ENCODE assay signal across 22 cellular contexts in the genomic region with DNA sequence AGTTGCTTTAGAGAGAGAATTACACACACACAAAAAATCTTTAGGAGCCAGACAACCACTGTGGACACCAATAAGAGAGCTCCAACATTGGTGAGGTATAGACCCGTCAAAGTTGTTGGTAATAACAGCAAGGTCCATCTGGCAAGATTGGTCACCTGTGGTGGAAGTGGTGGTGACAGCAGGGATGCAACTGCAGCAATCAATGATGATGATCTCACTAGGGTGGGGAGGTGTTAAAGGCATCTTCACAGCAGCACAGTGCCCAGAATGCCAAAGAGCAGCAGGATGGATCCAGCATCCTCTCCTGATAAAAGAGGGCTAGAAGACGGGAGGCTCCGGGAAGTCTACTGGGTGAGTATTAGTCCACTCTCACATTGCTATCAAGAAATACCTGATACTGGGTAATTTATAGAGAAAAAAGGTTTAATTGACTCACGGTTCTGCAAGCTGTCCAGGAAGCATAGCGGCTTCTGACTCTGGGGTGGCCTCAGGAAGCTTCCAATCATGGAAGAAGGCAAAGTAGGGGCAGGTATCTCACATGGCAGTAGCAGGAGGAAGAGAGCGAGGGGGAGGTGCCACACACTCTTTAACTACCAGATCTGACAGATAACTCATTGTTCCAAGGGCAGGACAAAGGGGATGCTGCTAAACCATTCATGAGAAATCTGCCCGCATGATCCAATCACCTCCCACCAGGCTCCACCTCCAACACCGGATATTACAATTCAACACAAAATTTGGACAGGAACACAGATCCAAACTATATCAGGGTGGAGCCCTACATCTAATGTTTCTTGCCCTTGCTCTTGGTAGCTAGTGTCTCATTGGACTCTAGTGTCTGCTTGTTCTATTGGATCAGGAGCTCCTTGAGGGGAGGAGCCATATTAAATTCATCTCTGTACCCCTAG. TPM values are rescaled to one million over a fixed set of nuclear protein-coding genes. Genes with fewer than 3 reads are reported as not detected.
A peak's percentile ranks its signal among the peaks of the same experiment; 100 is the strongest.
DNase-seq lines count a peak whose midpoint lies in the region; TF ChIP-seq lines count a peak whose summit lies in the region.
"Had no signal": no experiment of that assay in that cellular context is flagged by ENCODE, and none has a peak within 500 bp of the region (broad histone marks: within the 10 kb centered on the region; RNA-seq: fewer than 3 reads in every experiment).

No MANE protein-coding gene starts in this region.

- BruUV-seq in MCF 10A (replicated peaks; lab: Mats Ljungman, UMichigan): no TSS peak

- no peak overlapping the region for H4K5ac ChIP-seq in mesendoderm (ENCODE audit: low read length)

- H3K4me1 ChIP-seq in breast epithelium (no peaks in the 10 kb centered on the region), duodenal mucosa (ENCODE audit: control insufficient read depth in 1 of 2, insufficient read depth in 2 of 2, low read length in 2 of 2) (peaks cover 13 to 27% of the 10 kb centered on the region in 2 donors), mesendoderm (ENCODE audit: control insufficient read depth, low read depth, low read length) (no peaks in the 10 kb centered on the region), right atrium auricular region (no peaks in the 10 kb centered on the region)
- H3K4me1 ChIP-seq: psoas muscle, testis had no signal

- H3K36me3 Mint-ChIP-seq in MCF 10A (ENCODE audit: insufficient read depth, unreplicated experiment) (no peaks in the 10 kb centered on the region), mesothelial cell of epicardium (no peaks in the 10 kb centered on the region)
- H3K36me3 Mint-ChIP-seq: activated naive CD8-positive, alpha-beta T cell treated with anti-CD3 and anti-CD28 coated beads for 36 hours; natural killer cell treated with Interleukin-12 subunit alpha and Interleukin-12 subunit beta and Interleukin-15 and Interleukin-18, amount 100 ng/mL, for 72 hours had no signal

- H3K27me3 ChIP-seq in breast epithelium: no peaks in the 10 kb centered on the region
- H3K27me3 ChIP-seq in duodenal mucosa (ENCODE audit: control insufficient read depth in 1 of 2, insufficient read depth in 2 of 2, low read length in 2 of 2): no peaks in the 10 kb centered on the region
- no peaks in the 10 kb centered on the region for H3K27me3 ChIP-seq in mesendoderm (ENCODE audit: insufficient read depth, low read length, poor library complexity)
- H3K27me3 ChIP-seq in right atrium auricular region: no peaks in the 10 kb centered on the region
- H3K27me3 ChIP-seq: brain microvascular endothelial cell, MG63, testis had no signal

- no peaks in the 10 kb centered on the region for H3K79me1 ChIP-seq in mesendoderm (ENCODE audit: low read length)

- H3K27me3 Mint-ChIP-seq in MCF 10A (ENCODE audit: insufficient read depth, unreplicated experiment) (no peaks in the 10 kb centered on the region), mesothelial cell of epicardium (ENCODE audit: low read depth) (peaks cover 15% of the 10 kb centered on the region)
- H3K27me3 Mint-ChIP-seq: activated naive CD8-positive, alpha-beta T cell treated with anti-CD3 and anti-CD28 coated beads for 36 hours had no signal

- no peaks in the 10 kb centered on the region for H3K36me3 ChIP-seq in breast epithelium
- H3K36me3 ChIP-seq in duodenal mucosa (ENCODE audit: control insufficient read depth in 1 of 2, insufficient read depth in 2 of 2, low read length in 2 of 2): no peaks in the 10 kb centered on the region
- no peaks in the 10 kb centered on the region for H3K36me3 ChIP-seq in mesendoderm (ENCODE audit: control insufficient read depth, insufficient read depth, low read length)
- no peaks in the 10 kb centered on the region for H3K36me3 ChIP-seq in right atrium auricular region
- H3K36me3 ChIP-seq: brain microvascular endothelial cell, MG63, WERI-Rb-1 had no signal

- H3K4me1 Mint-ChIP-seq in MCF 10A (ENCODE audit: insufficient read depth, unreplicated experiment): peaks cover 53% of the 10 kb centered on the region
- H3K4me1 Mint-ChIP-seq in mesothelial cell of epicardium: no peaks in the 10 kb centered on the region

- H3K4me2 ChIP-seq in mesendoderm (ENCODE audit: low read length): no peak overlapping the region

- peak overlapping the region; percentile 66 for H3K4me3 Mint-ChIP-seq in MCF 10A (ENCODE audit: unreplicated experiment)
- no peak overlapping the region for H3K4me3 Mint-ChIP-seq in mesothelial cell of epicardium
- H3K4me3 Mint-ChIP-seq: activated CD4-positive, alpha-beta memory T cell treated with anti-CD3 and anti-CD28 coated beads, Interleukin-2, amount 10 ng/mL, durations not matched to agents 7 days and 5 days; activated naive CD8-positive, alpha-beta T cell treated with anti-CD3 and anti-CD28 coated beads for 36 hours; natural killer cell treated with Interleukin-12 subunit alpha and Interleukin-12 subunit beta and Interleukin-15 and Interleukin-18, amount 100 ng/mL, for 72 hours; T-helper 1 cell treated with Interleukin-12 subunit alpha and Interleukin-12 subunit beta and Interleukin-4 antibody, amounts not matched to agents 30 μg/mL and 1 μg/mL, for 36 hours had no signal

- no peak overlapping the region for H3K23ac ChIP-seq in mesendoderm (ENCODE audit: low read length)

- H3K27ac Mint-ChIP-seq in MCF 10A (ENCODE audit: low read depth, unreplicated experiment) (peak overlapping the region; percentile 97), mesothelial cell of epicardium (no peak overlapping the region)
- H3K27ac Mint-ChIP-seq: activated CD4-positive, alpha-beta memory T cell treated with anti-CD3 and anti-CD28 coated beads, Interleukin-2, amount 10 ng/mL, durations not matched to agents 7 days and 5 days; activated naive CD8-positive, alpha-beta T cell treated with anti-CD3 and anti-CD28 coated beads for 36 hours; natural killer cell treated with Interleukin-12 subunit alpha and Interleukin-12 subunit beta and Interleukin-15 and Interleukin-18, amount 100 ng/mL, for 72 hours; T-helper 1 cell treated with Interleukin-12 subunit alpha and Interleukin-12 subunit beta and Interleukin-4 antibody, amounts not matched to agents 30 μg/mL and 1 μg/mL, for 36 hours had no signal

- no peak overlapping the region for H4K8ac ChIP-seq in mesendoderm (ENCODE audit: low read depth, low read length)

- TF ChIP-seq CTCF in MCF 10A (IDR thresholded peaks at IDR 0.05; ENCODE audit: unreplicated experiment) (no peak), breast epithelium (IDR thresholded peaks at IDR 0.05) (no peak), right atrium auricular region (IDR thresholded peaks at IDR 0.05) (no peak), mesothelial cell of epicardium (IDR thresholded peaks at IDR 0.05; ENCODE audit: unreplicated experiment) (no peak)

- H3K9ac ChIP-seq in duodenal mucosa (ENCODE audit: low read depth in 1 of 2, low read length in 2 of 2): peak overlapping the region in 1 of 2 donors; percentile 37
- no peak overlapping the region for H3K9ac ChIP-seq in mesendoderm (ENCODE audit: low read length)

- CTCF ChIA-PET in MCF 10A (lab: Yijun Ruan, JAX): interaction anchor here (0.6 to 2.5 kb wide), 8 partner anchors 11 to 144 kb away, joined by 3 to 14 read pairs (median 4); a partner anchor contains a TSS

- POLR2A ChIA-PET in MCF 10A (lab: Yijun Ruan, JAX): interaction anchor here (0.6 to 6.2 kb wide), 8 partner anchors 8 to 150 kb away, joined by 3 to 83 read pairs (median 4); no protein-coding TSS in a partner anchor

- no peak overlapping the region for H2AK5ac ChIP-seq in mesendoderm (ENCODE audit: low read length)

- H3K18ac ChIP-seq in mesendoderm (ENCODE audit: low read length): no peak overlapping the region

- H3K9me3 ChIP-seq in breast epithelium (no peaks in the 10 kb centered on the region), duodenal mucosa (ENCODE audit: control insufficient read depth in 1 of 2, low read length in 2 of 2) (no peaks in the 10 kb centered on the region), right atrium auricular region (no peaks in the 10 kb centered on the region)
- H3K9me3 ChIP-seq: MG63, psoas muscle, testis had no signal

- no peak overlapping the region for H3K4ac ChIP-seq in mesendoderm (ENCODE audit: low read depth, low read length)

- no peak overlapping the region for H3K56ac ChIP-seq in mesendoderm (ENCODE audit: low read length)

- no peak overlapping the region for H2BK5ac ChIP-seq in mesendoderm (ENCODE audit: low read length)

- H3K79me2 ChIP-seq in mesendoderm (ENCODE audit: control insufficient read depth, insufficient read depth, low read length): no peaks in the 10 kb centered on the region

- no peak overlapping the region for H3K4me3 ChIP-seq in breast epithelium
- no peak overlapping the region for H3K4me3 ChIP-seq in duodenal mucosa (ENCODE audit: low read depth in 1 of 2, low read length in 2 of 2)
- no peak overlapping the region for H3K4me3 ChIP-seq in mesendoderm (ENCODE audit: low read length)
- H3K4me3 ChIP-seq in right atrium auricular region: no peak overlapping the region
- H3K4me3 ChIP-seq: MG63, psoas muscle, testis had no signal

- DNase-seq in MCF 10A (ENCODE audit: unreplicated experiment): peak; percentile 40
- no peak for DNase-seq in breast epithelium (ENCODE audit: low spot score in 2 of 2)
- peak; percentile 23 for DNase-seq in mesendoderm
- no peak for DNase-seq in COLO829 (ENCODE audit: low spot score)
- no peak for DNase-seq in right atrium auricular region (ENCODE audit: low spot score)
- DNase-seq in mesothelial cell of epicardium (ENCODE audit: low spot score in 2 of 2, unreplicated experiment in 2 of 2): no peak
- DNase-seq in activated CD4-positive, alpha-beta T cell treated with anti-CD3 and anti-CD28 coated beads for 4 hours: no peak
- DNase-seq: activated CD4-positive, alpha-beta memory T cell treated with anti-CD3 and anti-CD28 coated beads, Interleukin-2, amount 10 ng/mL, durations not matched to agents 7 days and 5 days; activated naive CD8-positive, alpha-beta T cell treated with anti-CD3 and anti-CD28 coated beads for 36 hours; activated T-cell treated with anti-CD3 and anti-CD28 coated beads, Interleukin-2, amount 50 U/mL, for 48 hours; brain microvascular endothelial cell; C1 segment of cervical spinal cord; glutamatergic neuron; GOT3; NCI-H1694; psoas muscle; testis; WERI-Rb-1 had no signal

- H3K9me3 Mint-ChIP-seq in MCF 10A (ENCODE audit: unreplicated experiment): no peaks in the 10 kb centered on the region
- peaks cover 6% of the 10 kb centered on the region for H3K9me3 Mint-ChIP-seq in mesothelial cell of epicardium
- H3K9me3 Mint-ChIP-seq: activated CD4-positive, alpha-beta memory T cell treated with anti-CD3 and anti-CD28 coated beads, Interleukin-2, amount 10 ng/mL, durations not matched to agents 7 days and 5 days; activated naive CD8-positive, alpha-beta T cell treated with anti-CD3 and anti-CD28 coated beads for 36 hours; natural killer cell treated with Interleukin-12 subunit alpha and Interleukin-12 subunit beta and Interleukin-15 and Interleukin-18, amount 100 ng/mL, for 72 hours; T-helper 1 cell treated with Interleukin-12 subunit alpha and Interleukin-12 subunit beta and Interleukin-4 antibody, amounts not matched to agents 30 μg/mL and 1 μg/mL, for 36 hours had no signal

- TF ChIP-seq POLR2A in breast epithelium (IDR thresholded peaks at IDR 0.05): no peak

- no peak overlapping the region for H2BK120ac ChIP-seq in mesendoderm (ENCODE audit: low read depth, low read length)

- no CpG with 5 or more reads among the region's 8 CpGs for WGBS in mesendoderm (ENCODE audit: extremely low coverage, insufficient coverage, low lambda C conversion rate)

- H2BK15ac ChIP-seq in mesendoderm (replicated peaks; ENCODE audit: low read depth): no peak overlapping the region

- intact Hi-C loops in MCF 10A (cut with micrococcal nuclease): loop anchor here (2.0 kb wide), 1 partner anchor 72 kb away; a partner anchor contains a TSS
- intact Hi-C loops in breast epithelium (cut with DNase I; ENCODE audit: low total_unique reads): no loop called here

- H3K27ac ChIP-seq in breast epithelium (no peak overlapping the region), duodenal mucosa (ENCODE audit: low read depth, low read length) (peak overlapping the region; percentile 26), mesendoderm (ENCODE audit: low read depth, low read length) (no peak overlapping the region), right atrium auricular region (no peak overlapping the region)
- H3K27ac ChIP-seq: brain microvascular endothelial cell, psoas muscle, testis, WERI-Rb-1 had no signal

RNA-seq across cellular contexts. Expression of a gene that starts 48.9 kb away (rescaled TPM):
- total RNA-seq in MCF 10A (2022) (0.37 and 0.54 TPM in 2 replicates), breast epithelium (10 to 100 TPM in 1 of 3 donors, 1 to 10 TPM in 2; 1.6 to 32.2 (median 1.8) TPM), right atrium auricular region (100 to 1,000 TPM; 143 to 203 TPM), mesothelial cell of epicardium (4.4 to 5.2 TPM (median 4.5 TPM) in 3 replicates)
- polyA plus RNA-seq in mesendoderm (2013, experiment 1 of 2): 0.11 TPM
- polyA plus RNA-seq in mesendoderm (2013, experiment 2 of 2): 0.11 TPM

Comparison
In these comparisons a context has a peak if more than half of its experiments do, and no peak if none do; other contexts are left out.
1. DNase-seq: peak in MCF 10A (single experiment) and mesendoderm (single experiment); none in breast epithelium (0 of 2), COLO829 (single experiment), right atrium auricular region (single experiment), mesothelial cell of epicardium (0 of 2) and activated CD4-positive, alpha-beta T cell treated with anti-CD3 and anti-CD28 coated beads for 4 hours (0 of 2).
2. RNA of a gene that starts 48.9 kb away (total RNA-seq): 143 to 203 TPM in right atrium auricular region; 4.4 to 5.2 TPM in mesothelial cell of epicardium, 1.6 to 32.2 TPM in breast epithelium and 0.37 to 0.54 TPM in MCF 10A; every median in the first group is over 4 times any median in the second.